ENCODE assay signal across 30 cellular contexts in the genomic region with DNA sequence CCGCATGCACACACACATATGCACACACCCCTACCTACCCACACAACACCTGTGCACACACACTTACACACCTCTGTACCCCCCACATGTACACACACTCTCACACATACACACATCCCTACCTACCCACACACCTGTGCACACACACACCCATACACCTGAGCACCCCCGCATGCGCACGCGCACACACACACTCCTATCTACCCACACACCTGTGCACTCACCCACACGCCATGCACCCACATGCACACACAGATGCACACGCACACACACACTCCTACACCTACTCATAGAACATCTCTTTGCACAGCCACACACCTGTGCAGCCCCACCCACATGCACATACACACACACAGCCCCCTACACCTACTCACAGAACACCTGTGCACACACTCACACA. TPM values are rescaled to one million over a fixed set of nuclear protein-coding genes. Genes with fewer than 3 reads are reported as not detected.
"Had no signal": no experiment of that assay in that cellular context is flagged by ENCODE, and none has a peak within 500 bp of the region (broad histone marks: within the 10 kb centered on the region; RNA-seq: fewer than 3 reads in every experiment).

No MANE protein-coding gene starts in this region.

- FAIRE-seq: islet of Langerhans, pancreas had no signal

- H3K27ac ChIP-seq: esophagus muscularis mucosa, foreskin keratinocyte, left lung, pancreas, prostate gland, skin epidermis, stomach, thyroid gland had no signal

- H3K4me1 ChIP-seq: esophagus muscularis mucosa, foreskin keratinocyte, left lung, pancreas, prostate gland, stomach, thyroid gland had no signal

- H3K36me3 ChIP-seq: esophagus muscularis mucosa, left lung, pancreas, prostate gland, stomach, thyroid gland had no signal

- H3K9me3 Mint-ChIP-seq: activated B cell treated with CpG ODN at 0.5 μM for 24 hours; activated CD8-positive, alpha-beta T cell treated with anti-CD3 and anti-CD28 coated beads for 36 hours; activated naive CD8-positive, alpha-beta T cell treated with anti-CD3 and anti-CD28 coated beads for 36 hours; activated T-helper 2 cell treated with anti-CD3 and anti-CD28 coated beads, Interferon-gamma antibody, Interleukin-2, Interleukin-4, amounts not matched to agents 10 μg/mL and 5 μg/mL and 100 μg/mL, durations not matched to agents 14 hours and 24 hours and 36 hours; stimulated activated naive B cell treated with anti-CD40 and anti-IgM and Interleukin-4, amounts not matched to agents 10 μg/mL and 1 μg/mL and 100 μg/mL, for 72 hours; T-helper 2 cell treated with Interferon-gamma antibody and Interleukin-4, amounts not matched to agents 5 μg/mL and 100 μg/mL, for 36 hours had no signal

- DNase-seq: activated B cell treated with CpG ODN at 0.5 μM for 24 hours; activated CD4-positive, alpha-beta T cell treated with anti-CD3 and anti-CD28 coated beads, Interleukin-2, amount 50 U/mL, for 1 hour; activated CD8-positive, alpha-beta T cell treated with anti-CD3 and anti-CD28 coated beads for 36 hours; activated naive CD4-positive, alpha-beta T cell; activated naive CD8-positive, alpha-beta T cell treated with anti-CD3 and anti-CD28 coated beads for 36 hours; activated T-cell treated with anti-CD3 and anti-CD28 coated beads, Interleukin-2, amount 50 U/mL, for 48 hours; amniotic stem cell; central memory CD4-positive, alpha-beta T cell; foreskin keratinocyte; nephron progenitor cell; nucleus accumbens; pancreas; retina; stimulated activated CD4-positive, alpha-beta T cell treated with anti-CD3 and anti-CD28 coated beads, Interleukin-1b, Interleukin-23, amount 100 ng/mL, for 48 hours; stimulated activated CD4-positive, alpha-beta T cell treated with anti-CD3 and anti-CD28 coated beads, Interleukin-4, amount 100 ng/mL, for 4 hours; stimulated activated CD8-positive, alpha-beta memory T cell treated with anti-CD3 and anti-CD28 coated beads, Interleukin-4, amount 100 ng/mL, for 48 hours; stimulated activated naive B cell treated with anti-CD40 and anti-IgM and Interleukin-4, amounts not matched to agents 10 μg/mL and 1 μg/mL and 100 μg/mL, for 72 hours; stomach; T-helper 1 cell; thyroid gland had no signal

- H3K27me3 ChIP-seq: foreskin keratinocyte, pancreas, thyroid gland had no signal

- H3K9me3 ChIP-seq: esophagus muscularis mucosa, left lung, mucosa of descending colon, pancreas, prostate gland, thyroid gland had no signal

- H3K4me1 Mint-ChIP-seq: activated naive CD8-positive, alpha-beta T cell treated with anti-CD3 and anti-CD28 coated beads for 36 hours had no signal

- ATAC-seq: activated CD8-positive, alpha-beta T cell treated with anti-CD3 and anti-CD28 coated beads for 36 hours; foreskin keratinocyte; left lung; pancreas; sciatic nerve; stimulated activated naive B cell treated with anti-CD40 and anti-IgM and Interleukin-4, amounts not matched to agents 10 μg/mL and 1 μg/mL and 100 μg/mL, for 72 hours had no signal

- H3K36me3 Mint-ChIP-seq: activated naive CD8-positive, alpha-beta T cell treated with anti-CD3 and anti-CD28 coated beads for 36 hours; stimulated activated naive B cell treated with anti-CD40 and anti-IgM and Interleukin-4, amounts not matched to agents 10 μg/mL and 1 μg/mL and 100 μg/mL, for 72 hours had no signal

- H3K27ac Mint-ChIP-seq: activated B cell treated with CpG ODN at 0.5 μM for 24 hours; activated CD8-positive, alpha-beta T cell treated with anti-CD3 and anti-CD28 coated beads for 36 hours; activated naive CD8-positive, alpha-beta T cell treated with anti-CD3 and anti-CD28 coated beads for 36 hours; activated T-helper 2 cell treated with anti-CD3 and anti-CD28 coated beads, Interferon-gamma antibody, Interleukin-2, Interleukin-4, amounts not matched to agents 10 μg/mL and 5 μg/mL and 100 μg/mL, durations not matched to agents 14 hours and 24 hours and 36 hours; nephron progenitor cell; T-helper 2 cell treated with Interferon-gamma antibody and Interleukin-4, amounts not matched to agents 5 μg/mL and 100 μg/mL, for 36 hours had no signal

- H3K4me3 ChIP-seq: esophagus muscularis mucosa, left lung, lung, mucosa of descending colon, pancreas, prostate gland, skin epidermis, stomach, thyroid gland had no signal

- H3K4me3 Mint-ChIP-seq: activated B cell treated with CpG ODN at 0.5 μM for 24 hours; activated CD8-positive, alpha-beta T cell treated with anti-CD3 and anti-CD28 coated beads for 36 hours; activated naive CD8-positive, alpha-beta T cell treated with anti-CD3 and anti-CD28 coated beads for 36 hours; nephron progenitor cell; stimulated activated naive B cell treated with anti-CD40 and anti-IgM and Interleukin-4, amounts not matched to agents 10 μg/mL and 1 μg/mL and 100 μg/mL, for 72 hours; T-helper 2 cell treated with Interferon-gamma antibody and Interleukin-4, amounts not matched to agents 5 μg/mL and 100 μg/mL, for 36 hours had no signal

RNA-seq across cellular contexts. Expression of a gene that starts 15.5 kb away (rescaled TPM):
- total RNA-seq: activated CD8-positive, alpha-beta T cell treated with anti-CD3 and anti-CD28 coated beads for 36 hours had no signal
